Comparison of ENCODE assay signal across 31 cellular contexts in the genomic region with DNA sequence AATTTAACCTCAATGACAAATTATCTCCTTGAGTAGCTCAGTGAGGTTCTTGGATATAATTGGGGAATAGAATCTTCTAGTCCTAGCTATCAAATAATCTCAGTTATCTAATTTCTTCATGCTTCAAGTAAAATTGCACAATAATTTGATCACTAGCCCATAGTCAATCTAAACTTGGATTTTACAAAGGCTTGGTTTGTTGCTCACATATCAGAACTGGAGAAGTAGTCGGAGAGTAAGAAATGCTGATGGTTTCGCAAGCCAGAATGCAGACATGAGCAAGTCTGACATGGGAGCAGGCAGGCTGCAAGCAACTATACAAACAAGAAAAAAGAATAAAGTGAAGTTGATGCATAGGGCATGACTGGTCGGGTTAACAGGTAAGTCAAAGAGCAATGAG. TPM values are rescaled to one million over a fixed set of nuclear protein-coding genes. Genes with fewer than 3 reads are reported as not detected.
"Had no signal": no experiment of that assay in that cellular context is flagged by ENCODE, and none has a peak within 500 bp of the region (broad histone marks: within the 10 kb centered on the region; RNA-seq: fewer than 3 reads in every experiment).

No MANE protein-coding gene starts in this region.

- H3K27ac Mint-ChIP-seq: activated naive CD4-positive, alpha-beta T cell treated with anti-CD3 and anti-CD28 coated beads for 36 hours; activated naive CD8-positive, alpha-beta T cell treated with anti-CD3 and anti-CD28 coated beads for 36 hours; activated T-helper 1 cell treated with anti-CD3 and anti-CD28 coated beads, Interleukin-12 subunit alpha, Interleukin-12 subunit beta, Interleukin-2, Interleukin-4 antibody, amounts not matched to agents 30 ng/mL and 10 ng/mL and 1 ng/mL, durations not matched to agents 14 hours and 24 hours and 36 hours; dendritic cell treated with granulocyte-macrophage colony-stimulating factor and Interleukin-4, amounts not matched to agents 40 ng/mL and 50 ng/mL, for 4 days; immature natural killer cell; memory B cell; naive thymus-derived CD4-positive, alpha-beta T cell; T-helper 17 cell had no signal

- DNase-seq: activated CD4-positive, alpha-beta T cell treated with anti-CD3 and anti-CD28 coated beads for 48 hours; activated CD4-positive, alpha-beta T cell treated with anti-CD3 and anti-CD28 coated beads, Interleukin-2, amount 50 U/mL, for 48 hours; activated CD8-positive, alpha-beta memory T cell treated with anti-CD3 and anti-CD28 coated beads for 24 hours; activated effector memory CD4-positive, alpha-beta T cell treated with anti-CD3 and anti-CD28 coated beads, Interleukin-2, amount 50 U/mL, for 16 hours; activated naive CD4-positive, alpha-beta T cell treated with anti-CD3 and anti-CD28 coated beads for 36 hours; activated naive CD8-positive, alpha-beta T cell treated with anti-CD3 and anti-CD28 coated beads for 36 hours; amniotic stem cell; brain microvascular endothelial cell; central memory CD4-positive, alpha-beta T cell; foreskin fibroblast; heart left ventricle; hypothalamus; immature natural killer cell; midbrain; naive thymus-derived CD4-positive, alpha-beta T cell; pancreas; psoas muscle; stimulated activated CD4-positive, alpha-beta T cell treated with anti-CD3 and anti-CD28 coated beads, Interleukin-2, amount 100 ng/mL, for 48 hours; stimulated activated naive CD8-positive, alpha-beta T cell treated with anti-CD3 and anti-CD28 coated beads, Interleukin-15, Interleukin-2, amounts not matched to agents 100 U/mL and 50 U/mL, for 24 hours; T-helper 17 cell; T1000; trophoblast cell; uterus; WERI-Rb-1 had no signal

- H3K4me3 ChIP-seq: heart left ventricle, pancreas, psoas muscle, right atrium auricular region, thoracic aorta, uterus had no signal

- H3K4me1 ChIP-seq: heart left ventricle, pancreas, psoas muscle, right atrium auricular region, uterus had no signal

- H3K36me3 ChIP-seq: brain microvascular endothelial cell, heart left ventricle, pancreas, right atrium auricular region, thoracic aorta, uterus, WERI-Rb-1 had no signal

- FAIRE-seq: astrocyte had no signal

- H3K27me3 ChIP-seq: brain microvascular endothelial cell, pancreas, right atrium auricular region, uterus had no signal

- H3K4me1 Mint-ChIP-seq: activated naive CD8-positive, alpha-beta T cell treated with anti-CD3 and anti-CD28 coated beads for 36 hours; immature natural killer cell; memory B cell; naive thymus-derived CD4-positive, alpha-beta T cell; T-helper 17 cell had no signal

- H3K9me3 Mint-ChIP-seq: activated naive CD4-positive, alpha-beta T cell treated with anti-CD3 and anti-CD28 coated beads for 36 hours; activated T-helper 1 cell treated with anti-CD3 and anti-CD28 coated beads, Interleukin-12 subunit alpha, Interleukin-12 subunit beta, Interleukin-2, Interleukin-4 antibody, amounts not matched to agents 30 ng/mL and 10 ng/mL and 1 ng/mL, durations not matched to agents 14 hours and 24 hours and 36 hours; dendritic cell treated with granulocyte-macrophage colony-stimulating factor and Interleukin-4, amounts not matched to agents 40 ng/mL and 50 ng/mL, for 4 days had no signal

- ATAC-seq: activated CD4-positive, CD25-positive, alpha-beta regulatory T cell treated with anti-CD3 and anti-CD28 coated beads, Interleukin-2, amount 50 U/mL, for 24 hours; heart left ventricle; naive thymus-derived CD4-positive, alpha-beta T cell; pancreas; psoas muscle; stimulated activated naive CD8-positive, alpha-beta T cell treated with anti-CD3 and anti-CD28 coated beads, Interleukin-15, Interleukin-2, amounts not matched to agents 100 U/mL and 50 U/mL, for 24 hours; T-helper 17 cell had no signal

- H3K27ac ChIP-seq: brain microvascular endothelial cell, heart left ventricle, pancreas, psoas muscle, right atrium auricular region, thoracic aorta, uterus, WERI-Rb-1 had no signal

- H3K9me3 ChIP-seq: pancreas, psoas muscle, thoracic aorta, uterus had no signal

- H3K27me3 Mint-ChIP-seq: dendritic cell treated with granulocyte-macrophage colony-stimulating factor and Interleukin-4, amounts not matched to agents 40 ng/mL and 50 ng/mL, for 4 days had no signal

- H3K36me3 Mint-ChIP-seq: activated naive CD8-positive, alpha-beta T cell treated with anti-CD3 and anti-CD28 coated beads for 36 hours; immature natural killer cell; memory B cell; naive thymus-derived CD4-positive, alpha-beta T cell had no signal

- H3K4me3 Mint-ChIP-seq: activated naive CD4-positive, alpha-beta T cell treated with anti-CD3 and anti-CD28 coated beads for 36 hours; activated naive CD8-positive, alpha-beta T cell treated with anti-CD3 and anti-CD28 coated beads for 36 hours; activated T-helper 1 cell treated with anti-CD3 and anti-CD28 coated beads, Interleukin-12 subunit alpha, Interleukin-12 subunit beta, Interleukin-2, Interleukin-4 antibody, amounts not matched to agents 30 ng/mL and 10 ng/mL and 1 ng/mL, durations not matched to agents 14 hours and 24 hours and 36 hours; dendritic cell treated with granulocyte-macrophage colony-stimulating factor and Interleukin-4, amounts not matched to agents 40 ng/mL and 50 ng/mL, for 4 days; immature natural killer cell; memory B cell; naive thymus-derived CD4-positive, alpha-beta T cell; T-helper 17 cell had no signal

RNA-seq across cellular contexts. Expression of a gene that starts 11.7 kb away (rescaled TPM):
- total RNA-seq: activated naive CD4-positive, alpha-beta T cell treated with anti-CD3 and anti-CD28 coated beads for 36 hours; activated T-helper 1 cell treated with anti-CD3 and anti-CD28 coated beads, Interleukin-12 subunit alpha, Interleukin-12 subunit beta, Interleukin-2, Interleukin-4 antibody, amounts not matched to agents 30 ng/mL and 10 ng/mL and 1 ng/mL, durations not matched to agents 14 hours and 24 hours and 36 hours; naive thymus-derived CD4-positive, alpha-beta T cell; T-helper 17 cell had no signal
- polyA plus RNA-seq: immature natural killer cell; naive thymus-derived CD4-positive, alpha-beta T cell had no signal
